16 cellular contexts compared by ENCODE assay signal in genomic region chr18:34467059-34467458, GRCh38.
DNase-seq lines count a peak whose midpoint lies in the region; ATAC-seq, FAIRE-seq and TF ChIP-seq lines count a peak whose summit lies in the region.
"Had no signal": no experiment of that assay in that cellular context is flagged by ENCODE, and none has a peak within 500 bp of the region (broad histone marks: within the 10 kb centered on the region; RNA-seq: fewer than 3 reads in every experiment).

No MANE protein-coding gene starts in this region.

- no peak for TF ChIP-seq EP300 in ovary (IDR thresholded peaks at IDR 0.05)

- H3K4me1 ChIP-seq in ovary (ENCODE audit: insufficient read depth) (no peaks in the 10 kb centered on the region), small intestine (ENCODE audit: control insufficient read depth in 2 of 2, insufficient read depth in 1 of 2, low read depth in 1 of 2, low read length in 1 of 2) (no peaks in the 10 kb centered on the region)
- H3K4me1 ChIP-seq: BLaER1 had no signal

- 53 to 78% (median 63%) methylated on average over 1 of the region's 1 CpG for WGBS in ovary, 3 donors
- WGBS in small intestine, 3 donors: 35 to 76% (median 42%) methylated on average over 1 of the region's 1 CpG

- no peak overlapping the region for H3K27ac ChIP-seq in ovary
- no peak overlapping the region for H3K27ac ChIP-seq in small intestine (ENCODE audit: low read depth in 1 of 2, low read length in 1 of 2)
- H3K27ac ChIP-seq: BLaER1, neutrophil had no signal

- TF ChIP-seq POLR2A in ovary (IDR thresholded peaks at IDR 0.05): no peak

- CTCF ChIA-PET in activated CD4-positive, alpha-beta memory T cell treated with anti-CD3 and anti-CD28 coated beads for 36 hours (lab: Charles Lee): no interaction called here

- H3K4me3 ChIP-seq in fibroblast of mammary gland (ENCODE audit: control insufficient read depth, low read depth, low read length): no peak overlapping the region
- no peak overlapping the region for H3K4me3 ChIP-seq in ovary
- no peak overlapping the region for H3K4me3 ChIP-seq in small intestine (ENCODE audit: low read depth in 1 of 2, low read length in 2 of 2)
- H3K4me3 ChIP-seq: BLaER1 had no signal

- TF ChIP-seq CTCF in fibroblast of mammary gland (conservative IDR thresholded peaks at IDR 0.05; ENCODE audit: control insufficient read depth, insufficient read depth, low read depth, low read length) (no peak), ovary (IDR thresholded peaks at IDR 0.05) (no peak)

- intact Hi-C loops in ovary (cut with DNase I): no loop called here
- intact Hi-C loops in activated CD4-positive, alpha-beta memory T cell treated with anti-CD3 and anti-CD28 coated beads for 36 hours (cut with micrococcal nuclease): no loop called here

- peaks cover 18% of the 10 kb centered on the region for H3K9me3 Mint-ChIP-seq in activated CD4-positive, alpha-beta memory T cell treated with anti-CD3 and anti-CD28 coated beads for 36 hours

- H3K27ac Mint-ChIP-seq in activated CD4-positive, alpha-beta memory T cell treated with anti-CD3 and anti-CD28 coated beads for 36 hours: no peak overlapping the region
- H3K27ac Mint-ChIP-seq: activated naive CD8-positive, alpha-beta T cell treated with anti-CD3 and anti-CD28 coated beads, Interleukin-2, amount 50 U/mL, for 24 hours had no signal

- no peaks in the 10 kb centered on the region for H3K36me3 Mint-ChIP-seq in activated CD4-positive, alpha-beta memory T cell treated with anti-CD3 and anti-CD28 coated beads for 36 hours

- no peak overlapping the region for H3K4me3 Mint-ChIP-seq in activated CD4-positive, alpha-beta memory T cell treated with anti-CD3 and anti-CD28 coated beads for 36 hours
- H3K4me3 Mint-ChIP-seq: activated naive CD8-positive, alpha-beta T cell treated with anti-CD3 and anti-CD28 coated beads, Interleukin-2, amount 50 U/mL, for 24 hours had no signal

- H3K4me1 Mint-ChIP-seq in activated CD4-positive, alpha-beta memory T cell treated with anti-CD3 and anti-CD28 coated beads for 36 hours (ENCODE audit: low read depth): no peaks in the 10 kb centered on the region
- H3K4me1 Mint-ChIP-seq: activated naive CD8-positive, alpha-beta T cell treated with anti-CD3 and anti-CD28 coated beads, Interleukin-2, amount 50 U/mL, for 24 hours had no signal

- POLR2A ChIA-PET in activated CD4-positive, alpha-beta memory T cell treated with anti-CD3 and anti-CD28 coated beads for 36 hours (lab: Charles Lee): no interaction called here

- ATAC-seq in GM19043 (IDR thresholded peaks at IDR 0.05; ENCODE audit: low read depth, unreplicated experiment) (peak; percentile 81), HG02840 (IDR thresholded peaks at IDR 0.05; ENCODE audit: low FRiP score, unreplicated experiment) (peak; percentile 68), HG03565 (IDR thresholded peaks at IDR 0.05; ENCODE audit: unreplicated experiment) (peak; percentile 69)
- ATAC-seq: activated naive CD8-positive, alpha-beta T cell treated with anti-CD3 and anti-CD28 coated beads, Interleukin-2, amount 50 U/mL, for 24 hours had no signal

- H3K9me3 ChIP-seq in ovary: no peaks in the 10 kb centered on the region
- H3K9me3 ChIP-seq in small intestine (ENCODE audit: control insufficient read depth, low read depth): no peaks in the 10 kb centered on the region
- H3K9me3 ChIP-seq: BLaER1, neutrophil had no signal

- no peak for FAIRE-seq in small intestine (lab: Jason Lieb, UNC)

- DNase-seq in fibroblast of mammary gland (ENCODE audit: low read depth) (peak; percentile 53), ovary (no peak), dermis blood vessel endothelial cell (no peak), small intestine (no peak)
- no peak for DNase-seq in activated CD4-positive, alpha-beta memory T cell treated with anti-CD3 and anti-CD28 coated beads for 36 hours
- DNase-seq: activated CD4-positive, CD25-positive, alpha-beta regulatory T cell; activated naive CD8-positive, alpha-beta T cell treated with anti-CD3 and anti-CD28 coated beads, Interleukin-2, amount 50 U/mL, for 24 hours; HCEC 1CT; mesenchymal stem cell; MM.1S; NCI-H2171 had no signal

- no peaks in the 10 kb centered on the region for H3K27me3 ChIP-seq in ovary
- no peaks in the 10 kb centered on the region for H3K27me3 ChIP-seq in small intestine (ENCODE audit: control insufficient read depth in 2 of 2, insufficient read depth in 2 of 2, low read length in 2 of 2)
- H3K27me3 ChIP-seq: BLaER1, neutrophil had no signal

- H3K36me3 ChIP-seq in ovary: no peaks in the 10 kb centered on the region
- H3K36me3 ChIP-seq in small intestine (ENCODE audit: control insufficient read depth in 2 of 2, insufficient read depth in 2 of 2, low read length in 2 of 2): no peaks in the 10 kb centered on the region
- H3K36me3 ChIP-seq: BLaER1, neutrophil had no signal

- H3K27me3 Mint-ChIP-seq in activated CD4-positive, alpha-beta memory T cell treated with anti-CD3 and anti-CD28 coated beads for 36 hours: no peaks in the 10 kb centered on the region
- H3K27me3 Mint-ChIP-seq: activated naive CD8-positive, alpha-beta T cell treated with anti-CD3 and anti-CD28 coated beads, Interleukin-2, amount 50 U/mL, for 24 hours had no signal
